Comparison of ENCODE assay signal across 18 cellular contexts in genomic region chr7:84697506-84697905, GRCh38.
DNase-seq lines count a peak whose midpoint lies in the region; ATAC-seq and TF ChIP-seq lines count a peak whose summit lies in the region.
"Had no signal": no experiment of that assay in that cellular context is flagged by ENCODE, and none has a peak within 500 bp of the region (broad histone marks: within the 10 kb centered on the region; RNA-seq: fewer than 3 reads in every experiment).

No MANE protein-coding gene starts in this region.

- peak overlapping the region; percentile 91 for H3K27ac Mint-ChIP-seq in HFFc6
- H3K27ac Mint-ChIP-seq: activated T-cell treated with anti-CD3 and anti-CD28 coated beads, Interleukin-2, amount 50 U/mL, for 72 hours; GM23338 had no signal

- DNase-seq in HFFc6 (peak; percentile 81), astrocyte of the spinal cord (ENCODE audit: low read depth, low spot score) (peak; percentile 92), glomerular endothelial cell (ENCODE audit: extremely low read depth, low read depth, low spot score) (peak; percentile 51), epidermal melanocyte (ENCODE audit: insufficient read length, low spot score) (no peak), activated T-cell treated with anti-CD3 and anti-CD28 coated beads for 4 hours (no peak)
- DNase-seq: activated CD4-positive, alpha-beta T cell treated with anti-CD3 and anti-CD28 coated beads for 48 hours; activated T-cell treated with anti-CD3 and anti-CD28 coated beads, Interleukin-2, amount 50 U/mL, for 72 hours; aorta; DND-41; mesendoderm; NCI-H1417; nucleus accumbens; Peyer's patch; tibial artery had no signal

- TF ChIP-seq CTCF in HFFc6 (IDR thresholded peaks at IDR 0.05), result no peak
- no peak for TF ChIP-seq CTCF in astrocyte of the spinal cord (IDR thresholded peaks at IDR 0.05; ENCODE audit: low read depth, low read length)

- H3K27ac ChIP-seq in ACC112 (ENCODE audit: low read depth, low read length), result peak overlapping the region; percentile 73
- H3K27ac ChIP-seq: Peyer's patch, tibial artery had no signal

- H3K36me3 ChIP-seq in ACC112 (ENCODE audit: insufficient read depth, low read length), result no peaks in the 10 kb centered on the region
- H3K36me3 ChIP-seq: Peyer's patch, tibial artery had no signal

- in situ Hi-C loops in astrocyte of the spinal cord (cut with HindIII; ENCODE audit: low sequenced_read_pairs), result no loop called here

- peak overlapping the region; percentile 62 for H3K4me3 Mint-ChIP-seq in HFFc6
- H3K4me3 Mint-ChIP-seq: activated T-cell treated with anti-CD3 and anti-CD28 coated beads, Interleukin-2, amount 50 U/mL, for 72 hours; GM23338 had no signal

- ATAC-seq in HG02885 (IDR thresholded peaks at IDR 0.05; ENCODE audit: poor library complexity, unreplicated experiment) (no peak), GM21717 (IDR thresholded peaks at IDR 0.05; ENCODE audit: unreplicated experiment) (no peak)
- ATAC-seq: activated T-cell treated with anti-CD3 and anti-CD28 coated beads, Interleukin-2, amount 50 U/mL, for 72 hours; GM23338 had no signal

- no peaks in the 10 kb centered on the region for H3K79me2 ChIP-seq in ACC112 (ENCODE audit: control insufficient read depth, insufficient read depth, low read length, unreplicated experiment)

- no peaks in the 10 kb centered on the region for H3K27me3 Mint-ChIP-seq in HFFc6 (ENCODE audit: insufficient read depth)

- peaks cover 51% of the 10 kb centered on the region for H3K4me1 Mint-ChIP-seq in HFFc6 (ENCODE audit: low read depth)
- H3K4me1 Mint-ChIP-seq: GM23338 had no signal

- peaks cover 5% of the 10 kb centered on the region; the same call in 1 of the 2 replicates for H3K9me3 Mint-ChIP-seq in HFFc6
- H3K9me3 Mint-ChIP-seq: activated T-cell treated with anti-CD3 and anti-CD28 coated beads, Interleukin-2, amount 50 U/mL, for 72 hours; GM23338 had no signal

- no peak overlapping the region for H2AFZ ChIP-seq in ACC112 (ENCODE audit: low read length, unreplicated experiment)

- no peaks in the 10 kb centered on the region for H3K27me3 ChIP-seq in ACC112 (ENCODE audit: insufficient read depth, low read length)
- H3K27me3 ChIP-seq: Peyer's patch, tibial artery had no signal

- H3K4me1 ChIP-seq in ACC112 (ENCODE audit: control insufficient read depth, insufficient read depth, low read length, unreplicated experiment), result peaks cover 44% of the 10 kb centered on the region
- H3K4me1 ChIP-seq: Peyer's patch had no signal

- peaks cover 7% of the 10 kb centered on the region for H3K36me3 Mint-ChIP-seq in HFFc6 (ENCODE audit: low read depth)

- H3K4me3 ChIP-seq in ACC112 (ENCODE audit: low read depth, low read length) (no peak overlapping the region), astrocyte of the spinal cord (ENCODE audit: low read depth, low read length) (no peak overlapping the region)
- H3K4me3 ChIP-seq: GM23338, Peyer's patch, tibial artery had no signal

Comparison
In these comparisons a context has a peak if more than half of its experiments do, and no peak if none do; other contexts are left out.
1. DNase-seq: peak in HFFc6 (single experiment), astrocyte of the spinal cord (single experiment) and glomerular endothelial cell (single experiment); none in epidermal melanocyte (single experiment) and activated T-cell treated with anti-CD3 and anti-CD28 coated beads for 4 hours (single experiment).